Comparison of ENCODE assay signal across 27 cellular contexts in the genomic region with DNA sequence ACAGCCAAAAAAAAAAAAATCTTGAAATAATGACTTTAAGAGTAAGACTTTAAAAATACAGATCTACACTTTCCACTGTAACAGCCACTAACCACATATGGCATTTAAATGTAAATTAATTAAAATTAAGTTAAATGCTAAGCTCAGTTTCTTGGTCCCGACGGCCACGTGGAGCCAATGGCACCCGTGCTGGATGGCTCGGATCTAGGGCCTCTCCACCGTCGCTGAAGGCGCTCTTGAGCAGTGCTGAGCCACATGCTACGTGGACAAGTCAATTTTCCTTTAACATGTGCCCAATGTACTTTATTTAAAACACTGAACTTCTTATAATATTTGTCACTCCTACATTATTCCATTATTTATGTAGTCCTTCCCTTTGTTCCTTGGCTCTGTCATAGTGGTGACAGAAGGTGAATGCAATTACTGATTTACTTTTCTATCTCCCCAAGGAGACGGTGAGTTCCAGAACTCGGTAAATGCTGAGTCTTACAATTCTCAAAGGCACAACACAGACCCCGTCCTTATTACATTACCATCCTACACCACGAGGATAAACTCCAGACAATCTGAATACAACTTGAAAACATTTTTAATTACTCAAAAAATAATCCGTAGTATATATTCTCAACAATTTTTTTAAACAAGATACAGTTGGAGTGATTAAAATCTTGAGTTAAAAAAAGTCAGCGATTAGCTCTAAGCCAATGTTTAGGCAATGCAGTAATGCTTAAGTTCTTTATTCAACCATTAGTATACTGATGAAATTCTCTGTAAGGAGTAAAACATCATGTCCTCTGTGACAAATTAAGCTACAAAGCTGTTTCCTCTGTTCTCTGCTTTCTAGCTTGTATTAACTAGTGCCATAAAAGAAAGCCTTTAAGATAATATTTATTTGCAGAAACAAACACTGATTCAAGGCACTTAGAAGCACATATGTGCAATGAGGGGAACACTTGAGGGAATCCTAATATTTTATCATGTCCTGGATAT.
"Had no signal": no experiment of that assay in that cellular context is flagged by ENCODE, and none has a peak within 500 bp of the region (broad histone marks: within the 10 kb centered on the region; RNA-seq: fewer than 3 reads in every experiment).

No MANE protein-coding gene starts in this region.

- DNase-seq: activated CD4-positive, alpha-beta T cell treated with anti-CD3 and anti-CD28 coated beads, Interleukin-2, amount 50 U/mL, for 1 hour; activated CD8-positive, alpha-beta T cell treated with anti-CD3 and anti-CD28 coated beads for 36 hours; activated naive CD4-positive, alpha-beta T cell; activated T-cell treated with anti-CD3 and anti-CD28 coated beads, Interleukin-2, amount 50 U/mL, for 4 hours; effector CD8-positive, alpha-beta T cell; foreskin fibroblast; heart left ventricle; left cardiac atrium; left ventricle myocardium superior; nucleus accumbens; psoas muscle; stimulated activated CD4-positive, alpha-beta T cell treated with anti-CD3 and anti-CD28 coated beads, Interleukin-15, amount 100 ng/mL, for 24 hours; stimulated activated CD4-positive, alpha-beta T cell treated with anti-CD3 and anti-CD28 coated beads, Interleukin-2, amount 100 ng/mL, for 24 hours; stimulated activated naive B cell treated with anti-CD40 and anti-IgM and Interleukin-4, amounts not matched to agents 10 μg/mL and 1 μg/mL and 100 μg/mL, for 72 hours; stomach; T-helper 2 cell; thyroid gland had no signal

- ATAC-seq: activated CD8-positive, alpha-beta T cell treated with anti-CD3 and anti-CD28 coated beads for 36 hours; activated naive CD4-positive, alpha-beta T cell treated with anti-CD3 and anti-CD28 coated beads, Interleukin-2, amount 50 U/mL, for 72 hours; activated T-cell treated with anti-CD3 and anti-CD28 coated beads, Interleukin-2, amount 50 U/mL, for 4 hours; activated T-helper 17 cell treated with anti-CD3 and anti-CD28 coated beads, Interleukin-2, amount 50 U/mL, for 72 hours; heart left ventricle; left cardiac atrium; left ventricle myocardium superior; psoas muscle; stimulated activated naive B cell treated with anti-CD40 and anti-IgM and Interleukin-4, amounts not matched to agents 10 μg/mL and 1 μg/mL and 100 μg/mL, for 72 hours; WTC11 had no signal

- H3K9me3 Mint-ChIP-seq: activated CD8-positive, alpha-beta T cell treated with anti-CD3 and anti-CD28 coated beads for 36 hours; activated naive CD4-positive, alpha-beta T cell treated with anti-CD3 and anti-CD28 coated beads, Interleukin-2, amount 50 U/mL, for 72 hours; activated T-cell treated with anti-CD3 and anti-CD28 coated beads, Interleukin-2, amount 50 U/mL, for 4 hours; activated T-helper 17 cell treated with anti-CD3 and anti-CD28 coated beads, Interleukin-2, amount 50 U/mL, for 72 hours; central memory CD8-positive, alpha-beta T cell; stimulated activated naive B cell treated with anti-CD40 and anti-IgM and Interleukin-4, amounts not matched to agents 10 μg/mL and 1 μg/mL and 100 μg/mL, for 72 hours; WTC11 had no signal

- H3K9me3 ChIP-seq: heart left ventricle, psoas muscle, stomach, thyroid gland, upper lobe of left lung, vagina had no signal

- H3K4me3 Mint-ChIP-seq: activated CD8-positive, alpha-beta T cell treated with anti-CD3 and anti-CD28 coated beads for 36 hours; activated T-cell treated with anti-CD3 and anti-CD28 coated beads, Interleukin-2, amount 50 U/mL, for 4 hours; activated T-helper 17 cell treated with anti-CD3 and anti-CD28 coated beads, Interleukin-2, amount 50 U/mL, for 72 hours; central memory CD8-positive, alpha-beta T cell; stimulated activated naive B cell treated with anti-CD40 and anti-IgM and Interleukin-4, amounts not matched to agents 10 μg/mL and 1 μg/mL and 100 μg/mL, for 72 hours; WTC11 had no signal

- H3K36me3 Mint-ChIP-seq: activated naive CD4-positive, alpha-beta T cell treated with anti-CD3 and anti-CD28 coated beads, Interleukin-2, amount 50 U/mL, for 72 hours; WTC11 had no signal

- H3K36me3 ChIP-seq: heart left ventricle, stomach, thyroid gland, upper lobe of left lung, vagina had no signal

- H3K4me1 ChIP-seq: heart left ventricle, parathyroid adenoma, psoas muscle, vagina had no signal

- H3K27me3 ChIP-seq: heart left ventricle, stomach, thyroid gland, upper lobe of left lung, vagina had no signal

- H3K9ac ChIP-seq: parathyroid adenoma had no signal

- H3K27ac Mint-ChIP-seq: activated CD8-positive, alpha-beta T cell treated with anti-CD3 and anti-CD28 coated beads for 36 hours; activated naive CD4-positive, alpha-beta T cell treated with anti-CD3 and anti-CD28 coated beads, Interleukin-2, amount 50 U/mL, for 72 hours; activated T-helper 17 cell treated with anti-CD3 and anti-CD28 coated beads, Interleukin-2, amount 50 U/mL, for 72 hours; WTC11 had no signal

- H3K4me3 ChIP-seq: heart left ventricle, psoas muscle, stomach, thyroid gland, upper lobe of left lung, vagina had no signal

- H3K27me3 Mint-ChIP-seq: activated CD8-positive, alpha-beta T cell treated with anti-CD3 and anti-CD28 coated beads for 36 hours; central memory CD8-positive, alpha-beta T cell; stimulated activated naive B cell treated with anti-CD40 and anti-IgM and Interleukin-4, amounts not matched to agents 10 μg/mL and 1 μg/mL and 100 μg/mL, for 72 hours had no signal

- FAIRE-seq: bronchial epithelial cell, colon, keratinocyte had no signal

- H3K4me1 Mint-ChIP-seq: activated T-helper 17 cell treated with anti-CD3 and anti-CD28 coated beads, Interleukin-2, amount 50 U/mL, for 72 hours; central memory CD8-positive, alpha-beta T cell had no signal

- H3K27ac ChIP-seq: heart left ventricle, parathyroid adenoma, psoas muscle, stomach, thyroid gland, upper lobe of left lung, vagina had no signal
